Comparison of ENCODE assay signal across 9 cellular contexts in genomic region chr13:52862358-52863206, GRCh38. TPM values are rescaled to one million over a fixed set of nuclear protein-coding genes. Genes with fewer than 3 reads are reported as not detected.
DNase-seq lines count a peak whose midpoint lies in the region; ATAC-seq and TF ChIP-seq lines count a peak whose summit lies in the region.
"Had no signal": no experiment of that assay in that cellular context is flagged by ENCODE, and none has a peak within 500 bp of the region (broad histone marks: within the 10 kb centered on the region; RNA-seq: fewer than 3 reads in every experiment).

No MANE protein-coding gene starts in this region.

- intact Hi-C loops in Caco-2 (cut with micrococcal nuclease; ENCODE audit: unreplicated experiment) = loop anchor here (1.0 kb wide), 2 partner anchors 106 to 289 kb away; no protein-coding TSS in a partner anchor

- CTCF ChIA-PET in Caco-2 (lab: Charles Lee) = interaction anchor here (1.0 to 2.0 kb wide), 2 partner anchors 105 kb away, joined by 3 to 6 read pairs; no protein-coding TSS in a partner anchor

- H3F3A ChIP-seq in GM23338 (replicated peaks; ENCODE audit: low read depth) = no peaks in the 10 kb centered on the region

- H3K79me2 ChIP-seq in GM23338 (replicated peaks; ENCODE audit: insufficient read depth) = no peaks in the 10 kb centered on the region

- DNase-seq in Caco-2 (peak in 1 of 2 experiments; percentile 57), GM23338 (ENCODE audit: low spot score) (peak; percentile 77), left kidney (ENCODE audit: low read depth, low spot score) (peak; percentile 58), NOMO-1 treated with DMSO at 0.1 percent for 48 hours (lab: John Stamatoyannopoulos, UW; ENCODE audit: unreplicated experiment) (no peak)
- no peak for DNase-seq in activated effector memory CD4-positive, alpha-beta T cell treated with anti-CD3 and anti-CD28 coated beads, Interleukin-2, amount 50 U/mL, for 16 hours
- DNase-seq in activated effector memory CD4-positive, alpha-beta T cell treated with Interleukin-2 at 50 U/mL for 16 hours = no peak

- H3K4me1 Mint-ChIP-seq in Caco-2 (ENCODE audit: low read depth, unreplicated experiment) = no peaks in the 10 kb centered on the region
- peaks cover 12% of the 10 kb centered on the region for H3K4me1 Mint-ChIP-seq in GM23338

- no peaks in the 10 kb centered on the region for H3K9me3 Mint-ChIP-seq in Caco-2 (ENCODE audit: unreplicated experiment)
- no peaks in the 10 kb centered on the region for H3K9me3 Mint-ChIP-seq in GM23338

- H2AFZ ChIP-seq in GM23338 = no peak overlapping the region

- H3K4me3 Mint-ChIP-seq in Caco-2 (ENCODE audit: unreplicated experiment) (no peak overlapping the region), GM23338 (no peak overlapping the region)

- H3K36me3 ChIP-seq in Caco-2 (ENCODE audit: control insufficient read depth, insufficient read depth, low read length) (no peaks in the 10 kb centered on the region), GM23338 (ENCODE audit: insufficient read depth) (no peaks in the 10 kb centered on the region)

- H3K27ac Mint-ChIP-seq in Caco-2 (ENCODE audit: unreplicated experiment) (no peak overlapping the region), GM23338 (no peak overlapping the region)

- H3K27me3 ChIP-seq in Caco-2 (replicated peaks; ENCODE audit: control insufficient read depth, insufficient read depth, low read length) (no peaks in the 10 kb centered on the region; the same call in 1 of the 2 replicates), GM23338 (ENCODE audit: insufficient read depth) (0 out of 2 replicates have a peak, but pooled peaks cover 8% of the 10 kb centered on the region)

- H3K4me2 ChIP-seq in GM23338 = no peak overlapping the region

- H3K4me1 ChIP-seq in Caco-2 (no peaks in the 10 kb centered on the region), GM23338 (ENCODE audit: insufficient read depth) (peaks cover 8% of the 10 kb centered on the region)

- ATAC-seq in GM23338 (peak; percentile 89), SK-N-SH treated with all-trans-retinoic acid at 6 μM for 48 hours (peak; percentile 32; the same call in 1 of the 3 replicates), HG03135 (IDR thresholded peaks at IDR 0.05; ENCODE audit: unreplicated experiment) (no peak)

- no TSS peak for BruUV-seq in Caco-2 (replicated peaks; lab: Mats Ljungman, UMichigan)

- H4K20me1 ChIP-seq in GM23338 (replicated peaks; ENCODE audit: insufficient read depth) = no peaks in the 10 kb centered on the region

- peaks cover 8% of the 10 kb centered on the region for H3K27me3 Mint-ChIP-seq in Caco-2 (ENCODE audit: insufficient read depth, unreplicated experiment)
- H3K27me3 Mint-ChIP-seq in GM23338 (ENCODE audit: insufficient read depth, low read depth, poor library complexity) = peaks cover 10% of the 10 kb centered on the region

- TF ChIP-seq CTCF in Caco-2 (IDR thresholded peaks at IDR 0.05; ENCODE audit: insufficient read depth in 1 of 2, low read depth in 1 of 2, low read length in 1 of 2, severe bottlenecking in 1 of 2, unreplicated experiment in 1 of 2) (peak; percentile 38 to 73), GM23338 (conservative IDR thresholded peaks at IDR 0.05; ENCODE audit: low read depth in 2 of 2) (peak; percentile 82 to 95)

- no peaks in the 10 kb centered on the region for H3K9me3 ChIP-seq in Caco-2

- no peak overlapping the region for H3K27ac ChIP-seq in GM23338 (ENCODE audit: low read depth)

- no peak overlapping the region for H3K4me3 ChIP-seq in Caco-2 (ENCODE audit: low read depth, low read length)
- H3K4me3 ChIP-seq in GM23338 = no peak overlapping the region

- H3K36me3 Mint-ChIP-seq in Caco-2 (ENCODE audit: insufficient read depth, unreplicated experiment) = no peaks in the 10 kb centered on the region
- H3K36me3 Mint-ChIP-seq in GM23338 (ENCODE audit: low read depth) = no peaks in the 10 kb centered on the region

- H3K9me2 ChIP-seq in GM23338 (ENCODE audit: insufficient read depth) = no peaks in the 10 kb centered on the region

- POLR2A ChIA-PET in Caco-2 (lab: Charles Lee) = no interaction called here

TF ChIP-seq in GM23338, 12 proteins besides CTCF, POLR2A, EP300 and RAD21 (continues in another document):
- TF ChIP-seq EZH2 (IDR thresholded peaks at IDR 0.05; ENCODE audit: low read depth, unreplicated experiment) (no peak), POLR2AphosphoS5 (IDR thresholded peaks at IDR 0.05; ENCODE audit: low read depth) (no peak), NANOG (IDR thresholded peaks at IDR 0.05; ENCODE audit: borderline replicate concordance) (no peak), JUNB (IDR thresholded peaks at IDR 0.05; ENCODE audit: unreplicated experiment) (no peak)

TF ChIP-seq in SK-N-SH treated with all-trans-retinoic acid at 6 μM for 48 hours, 23 proteins besides CTCF, POLR2A, EP300 and RAD21 (continues in another document):
- no peak for TF ChIP-seq TOX (CRISPR knock-in tag; IDR thresholded peaks at IDR 0.05; ENCODE audit: borderline replicate concordance)
- no peak for TF ChIP-seq SNAI2 (CRISPR knock-in tag; IDR thresholded peaks at IDR 0.05)
- no peak for TF ChIP-seq BACH2 (CRISPR knock-in tag; IDR thresholded peaks at IDR 0.05; ENCODE audit: borderline replicate concordance)
- no peak for TF ChIP-seq ZNF565 (CRISPR knock-in tag; conservative IDR thresholded peaks at IDR 0.05; ENCODE audit: low read depth)
- TF ChIP-seq RARB (CRISPR knock-in tag; IDR thresholded peaks at IDR 0.05) = no peak
- no peak for TF ChIP-seq POU6F1 (CRISPR knock-in tag; IDR thresholded peaks at IDR 0.05; ENCODE audit: borderline replicate concordance, low read depth)
- TF ChIP-seq ZFP30 (CRISPR knock-in tag; IDR thresholded peaks at IDR 0.05) = no peak
- no peak for TF ChIP-seq ISL1 (CRISPR knock-in tag; IDR thresholded peaks at IDR 0.05)
- TF ChIP-seq CREB5 (CRISPR knock-in tag; IDR thresholded peaks at IDR 0.05; ENCODE audit: low read depth) = no peak
- TF ChIP-seq ZFP3 (CRISPR knock-in tag; IDR thresholded peaks at IDR 0.05) = no peak
- TF ChIP-seq TSHZ2 (CRISPR knock-in tag; IDR thresholded peaks at IDR 0.05) = no peak
- no peak for TF ChIP-seq ZNF8 (CRISPR knock-in tag; IDR thresholded peaks at IDR 0.05)
- no peak for TF ChIP-seq ZC3H10 (CRISPR knock-in tag; IDR thresholded peaks at IDR 0.05)
- TF ChIP-seq ESRRG (CRISPR knock-in tag; IDR thresholded peaks at IDR 0.05) = no peak
- TF ChIP-seq TCF4 (CRISPR knock-in tag; IDR thresholded peaks at IDR 0.05; ENCODE audit: borderline replicate concordance) = no peak
- TF ChIP-seq CSDC2 (CRISPR knock-in tag; IDR thresholded peaks at IDR 0.05) = no peak

RNA-seq across cellular contexts. Expression of gene PCDH8, which starts 14.1 kb away (rescaled TPM):
- total RNA-seq in Caco-2 (2022) = not detected in 2 replicates
- 1.2 and 1.7 TPM in 2 replicates for total RNA-seq in GM23338 (2014; rRNA removed; shearing (Covaris generic))
- 0.36 and 0.83 TPM in 2 replicates for polyA plus RNA-seq in GM23338 (2016; fragmentation: Nextera tagmentation; extraction: Ambion mirVana)
- total RNA-seq: RPMI7951 had no signal

Comparison
In these comparisons a context has a peak if more than half of its experiments do, and no peak if none do; other contexts are left out.
1. DNase-seq: peak in GM23338 (single experiment) and left kidney (single experiment); none in activated effector memory CD4-positive, alpha-beta T cell treated with anti-CD3 and anti-CD28 coated beads, Interleukin-2, amount 50 U/mL, for 16 hours (single experiment), NOMO-1 treated with DMSO at 0.1 percent for 48 hours (single experiment) and activated effector memory CD4-positive, alpha-beta T cell treated with Interleukin-2 at 50 U/mL for 16 hours (single experiment).